18 cellular contexts compared by ENCODE assay signal in the genomic region with DNA sequence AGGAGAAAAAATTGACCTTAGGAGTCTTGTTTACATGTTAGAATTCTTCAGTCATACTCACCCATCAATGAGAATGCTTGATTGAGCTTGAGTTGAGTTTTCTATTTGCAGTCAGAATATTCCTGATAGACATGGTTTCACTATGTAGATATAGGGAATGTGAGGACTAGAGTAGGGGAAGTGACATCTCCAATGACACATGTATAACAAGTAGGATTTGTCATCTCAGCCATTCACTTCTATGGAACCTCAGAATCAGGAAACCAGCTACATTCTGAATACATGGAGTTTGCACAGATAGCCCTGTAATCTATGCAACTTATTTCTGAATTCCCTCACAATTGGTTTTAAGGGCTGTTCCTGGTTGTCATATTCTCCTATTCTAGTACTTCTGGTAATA. TPM values are rescaled to one million over a fixed set of nuclear protein-coding genes. Genes with fewer than 3 reads are reported as not detected.
DNase-seq lines count a peak whose midpoint lies in the region; ATAC-seq and TF ChIP-seq lines count a peak whose summit lies in the region.
"Had no signal": no experiment of that assay in that cellular context is flagged by ENCODE, and none has a peak within 500 bp of the region (broad histone marks: within the 10 kb centered on the region; RNA-seq: fewer than 3 reads in every experiment).

No MANE protein-coding gene starts in this region.

- no peak for DNase-seq in right cardiac atrium
- DNase-seq in Right ventricle myocardium superior, result no peak
- DNase-seq in endothelial cell (ENCODE audit: low spot score), result no peak
- DNase-seq in psoas muscle, result no peak
- no peak for DNase-seq in upper lobe of right lung
- no peak for DNase-seq in stimulated activated CD4-positive, alpha-beta T cell treated with anti-CD3 and anti-CD28 coated beads, Interleukin-4, amount 100 ng/mL, for 24 hours
- DNase-seq in AML-193 (lab: John Stamatoyannopoulos, UW), result no peak
- DNase-seq in Ammon's horn (ENCODE audit: low spot score), result no peak
- DNase-seq: Caco-2; CD8-positive, alpha-beta memory T cell; DND-41; GDM1; HCEC 1CT; HFFc6 had no signal

- TF ChIP-seq CTCF in endothelial cell (IDR thresholded peaks at IDR 0.05; ENCODE audit: unreplicated experiment) (no peak), psoas muscle (IDR thresholded peaks at IDR 0.05) (no peak), upper lobe of right lung (IDR thresholded peaks at IDR 0.05) (no peak)

- H3K27me3 Mint-ChIP-seq in endothelial cell (ENCODE audit: unreplicated experiment), result peaks cover 10% of the 10 kb centered on the region

- peaks cover 32% of the 10 kb centered on the region for H3K4me1 Mint-ChIP-seq in endothelial cell (ENCODE audit: unreplicated experiment)
- H3K4me1 Mint-ChIP-seq: CD8-positive, alpha-beta memory T cell had no signal

- H3K4me3 Mint-ChIP-seq in endothelial cell (ENCODE audit: unreplicated experiment), result no peak overlapping the region
- H3K4me3 Mint-ChIP-seq: CD8-positive, alpha-beta memory T cell; HFFc6 had no signal

- H3K9me3 ChIP-seq in right cardiac atrium (ENCODE audit: control insufficient read depth, low read length) (no peaks in the 10 kb centered on the region), psoas muscle (no peaks in the 10 kb centered on the region), upper lobe of right lung (no peaks in the 10 kb centered on the region)
- H3K9me3 ChIP-seq: BLaER1, Caco-2 had no signal

- H3K36me3 ChIP-seq in psoas muscle (ENCODE audit: insufficient read depth in 1 of 2, low read depth in 1 of 2) (no peaks in the 10 kb centered on the region), upper lobe of right lung (no peaks in the 10 kb centered on the region)
- H3K36me3 ChIP-seq: BLaER1 had no signal

- intact Hi-C loops in right cardiac atrium (cut with DNase I), result no loop called here
- intact Hi-C loops in Right ventricle myocardium superior (cut with DNase I), result no loop called here
- intact Hi-C loops in psoas muscle (cut with DNase I), result no loop called here
- intact Hi-C loops in upper lobe of right lung (cut with DNase I), result no loop called here

- H3K27ac Mint-ChIP-seq in endothelial cell (ENCODE audit: unreplicated experiment), result peak overlapping the region; percentile 99
- H3K27ac Mint-ChIP-seq: CD8-positive, alpha-beta memory T cell; HFFc6 had no signal

- H3K36me3 Mint-ChIP-seq in endothelial cell (ENCODE audit: low read depth, unreplicated experiment), result peaks cover 4% of the 10 kb centered on the region
- H3K36me3 Mint-ChIP-seq: CD8-positive, alpha-beta memory T cell had no signal

- no peaks in the 10 kb centered on the region for H3K27me3 ChIP-seq in right cardiac atrium (ENCODE audit: control insufficient read depth, insufficient read depth)
- H3K27me3 ChIP-seq in psoas muscle (ENCODE audit: insufficient read depth in 3 of 3, low read length in 2 of 3), result no peaks in the 10 kb centered on the region
- H3K27me3 ChIP-seq in upper lobe of right lung, result no peaks in the 10 kb centered on the region
- H3K27me3 ChIP-seq: BLaER1 had no signal

- H3K9me3 Mint-ChIP-seq in endothelial cell (ENCODE audit: unreplicated experiment), result no peaks in the 10 kb centered on the region
- H3K9me3 Mint-ChIP-seq: HFFc6 had no signal

- peak overlapping the region; percentile 1 for H3K27ac ChIP-seq in right cardiac atrium (ENCODE audit: low read length)
- peak overlapping the region; percentile 32 for H3K27ac ChIP-seq in psoas muscle
- H3K27ac ChIP-seq in upper lobe of right lung, result peak overlapping the region; percentile 24
- H3K27ac ChIP-seq: BLaER1, HL-60 had no signal

- ATAC-seq in right cardiac atrium (no peak), Right ventricle myocardium superior (ENCODE audit: poor library complexity) (no peak), psoas muscle (no peak), upper lobe of right lung (no peak)

- H3K4me3 ChIP-seq in right cardiac atrium (ENCODE audit: low read length) (no peak overlapping the region), psoas muscle (no peak overlapping the region), upper lobe of right lung (no peak overlapping the region)
- H3K4me3 ChIP-seq: BLaER1 had no signal

- peaks cover 7% of the 10 kb centered on the region for H3K4me1 ChIP-seq in right cardiac atrium (ENCODE audit: control insufficient read depth, insufficient read depth, low read length)
- no peaks in the 10 kb centered on the region for H3K4me1 ChIP-seq in psoas muscle
- no peaks in the 10 kb centered on the region for H3K4me1 ChIP-seq in upper lobe of right lung
- H3K4me1 ChIP-seq: BLaER1, Caco-2 had no signal

RNA-seq across cellular contexts. Expression of a gene that starts 20.1 kb away (rescaled TPM):
- total RNA-seq in right cardiac atrium (not detected), Right ventricle myocardium superior (not detected), endothelial cell (ENCODE audit: unreplicated experiment) (not detected), psoas muscle (not detected), upper lobe of right lung (not detected)
- polyA plus RNA-seq in right cardiac atrium (not detected), psoas muscle (not detected)
- total RNA-seq: Caco-2; CD8-positive, alpha-beta memory T cell; H4; HFFc6 had no signal
- polyA plus RNA-seq: AG04450; CD8-positive, alpha-beta memory T cell had no signal

RNA-seq across cellular contexts. Expression of a gene that starts 27.2 kb away (rescaled TPM):
- total RNA-seq in right cardiac atrium (not detected), Right ventricle myocardium superior (not detected), endothelial cell (ENCODE audit: unreplicated experiment) (not detected), psoas muscle (not detected), upper lobe of right lung (not detected)
- polyA plus RNA-seq in right cardiac atrium (not detected), psoas muscle (not detected)
- total RNA-seq: Caco-2; CD8-positive, alpha-beta memory T cell; H4; HFFc6 had no signal
- polyA plus RNA-seq: AG04450; CD8-positive, alpha-beta memory T cell had no signal
